In genomic region chr1:24566266-24566867, GRCh38 we compare ENCODE assay signal across 29 cellular contexts. TPM values are rescaled to one million over a fixed set of nuclear protein-coding genes. Genes with fewer than 3 reads are reported as not detected.
DNase-seq lines count a peak whose midpoint lies in the region; ATAC-seq, FAIRE-seq and TF ChIP-seq lines count a peak whose summit lies in the region.
"Had no signal": no experiment of that assay in that cellular context is flagged by ENCODE, and none has a peak within 500 bp of the region (broad histone marks: within the 10 kb centered on the region; RNA-seq: fewer than 3 reads in every experiment).

No MANE protein-coding gene starts in this region.

- CTCF ChIA-PET in T-cell (lab: Charles Lee): no interaction called here

- H3K9me3 Mint-ChIP-seq in astrocyte (ENCODE audit: unreplicated experiment): no peaks in the 10 kb centered on the region
- H3K9me3 Mint-ChIP-seq in CD14-positive monocyte: no peaks in the 10 kb centered on the region
- H3K9me3 Mint-ChIP-seq in T-cell: no peaks in the 10 kb centered on the region
- H3K9me3 Mint-ChIP-seq: activated naive CD8-positive, alpha-beta T cell treated with anti-CD3 and anti-CD28 coated beads for 36 hours; CD8-positive, alpha-beta T cell had no signal

- TF ChIP-seq CTCF in astrocyte (IDR thresholded peaks at IDR 0.05; ENCODE audit: insufficient read depth, low read depth, low read length) (no peak), hepatocyte (IDR thresholded peaks at IDR 0.05; ENCODE audit: poor library complexity) (no peak), spleen (IDR thresholded peaks at IDR 0.05 in 8 of 11, conservative IDR thresholded peaks at IDR 0.05 in 3 of 11) (no peak), CD14-positive monocyte (IDR thresholded peaks at IDR 0.05) (no peak)

- peak overlapping the region; percentile 8 for H2AFZ ChIP-seq in astrocyte (ENCODE audit: low read depth, low read length)
- H2AFZ ChIP-seq in hepatocyte: no peak overlapping the region

- no peak overlapping the region for H3K9ac ChIP-seq in astrocyte (ENCODE audit: low read length)

- no peaks in the 10 kb centered on the region for H3K9me2 ChIP-seq in hepatocyte (replicated peaks; ENCODE audit: insufficient read depth)

- H3K27me3 ChIP-seq in astrocyte (ENCODE audit: insufficient read depth, low read length) (no peaks in the 10 kb centered on the region), hepatocyte (no peaks in the 10 kb centered on the region), spleen (replicated peaks in 1 of 7) (peaks cover 0 to 4% (median 0%) of the 10 kb centered on the region in 7 donors)
- H3K27me3 ChIP-seq: ascending aorta, heart left ventricle, stomach, thyroid gland had no signal

- no peaks in the 10 kb centered on the region for H3K79me2 ChIP-seq in astrocyte (ENCODE audit: insufficient read depth, low read length)
- no peaks in the 10 kb centered on the region for H3K79me2 ChIP-seq in hepatocyte

- H3K4me1 ChIP-seq in astrocyte (ENCODE audit: insufficient read depth, low read length) (peaks cover 8% of the 10 kb centered on the region), hepatocyte (ENCODE audit: insufficient read depth) (peaks cover 23% of the 10 kb centered on the region), spleen (no peaks in the 10 kb centered on the region)
- H3K4me1 ChIP-seq: ascending aorta had no signal

- TF ChIP-seq POLR2A in spleen (IDR thresholded peaks at IDR 0.05): no peak

- H3K27ac Mint-ChIP-seq in astrocyte (ENCODE audit: unreplicated experiment): peak overlapping the region; percentile 49
- H3K27ac Mint-ChIP-seq in CD14-positive monocyte: no peak overlapping the region
- H3K27ac Mint-ChIP-seq in T-cell: no peak overlapping the region
- H3K27ac Mint-ChIP-seq: activated CD4-positive, alpha-beta T cell treated with anti-CD3 and anti-CD28 coated beads for 36 hours; activated naive CD8-positive, alpha-beta T cell treated with anti-CD3 and anti-CD28 coated beads for 36 hours; CD8-positive, alpha-beta T cell had no signal

- H3K9me3 ChIP-seq in astrocyte (ENCODE audit: insufficient read depth, low read depth, low read length) (no peaks in the 10 kb centered on the region), hepatocyte (ENCODE audit: low read depth) (no peaks in the 10 kb centered on the region), spleen (no peaks in the 10 kb centered on the region)
- H3K9me3 ChIP-seq: ascending aorta, heart left ventricle, stomach, thyroid gland had no signal

- ATAC-seq in T-cell (replicated peaks in 1 of 4) (no peak), left ventricle myocardium superior (no peak), GM19324 (IDR thresholded peaks at IDR 0.05; ENCODE audit: low FRiP score, unreplicated experiment) (no peak)
- ATAC-seq: activated CD4-positive, alpha-beta T cell treated with anti-CD3 and anti-CD28 coated beads for 36 hours; CD8-positive, alpha-beta T cell; heart left ventricle had no signal

- H3K4me3 Mint-ChIP-seq in astrocyte (ENCODE audit: unreplicated experiment) (no peak overlapping the region), CD14-positive monocyte (peak overlapping the region in 1 of 2 donors; percentile 34), T-cell (no peak overlapping the region)
- H3K4me3 Mint-ChIP-seq: activated CD4-positive, alpha-beta T cell treated with anti-CD3 and anti-CD28 coated beads for 36 hours; activated naive CD8-positive, alpha-beta T cell treated with anti-CD3 and anti-CD28 coated beads for 36 hours; CD8-positive, alpha-beta T cell had no signal

- H4K20me1 ChIP-seq in astrocyte (ENCODE audit: insufficient read depth, low read length) (no peaks in the 10 kb centered on the region), hepatocyte (ENCODE audit: insufficient read depth, poor library complexity, severe bottlenecking) (no peaks in the 10 kb centered on the region)

- H3K4me2 ChIP-seq in astrocyte (ENCODE audit: low read length): peak overlapping the region; percentile 35
- H3K4me2 ChIP-seq in hepatocyte: no peak overlapping the region

- WGBS in hepatocyte (ENCODE audit: low lambda C conversion rate, missing lambda C conversion rate): 85% methylated on average over 3 of the region's 3 CpGs
- 72 to 84% (median 79%) methylated on average over 3 of the region's 3 CpGs for WGBS in spleen, 5 donors

- intact Hi-C loops in spleen (cut with DNase I; ENCODE audit: low total_unique reads) (no loop called here), CD14-positive monocyte (cut with micrococcal nuclease) (no loop called here), left ventricle myocardium superior (cut with micrococcal nuclease) (no loop called here)

- H3K27ac ChIP-seq in astrocyte (ENCODE audit: low read depth, low read length): no peak overlapping the region
- H3K27ac ChIP-seq in hepatocyte: peak overlapping the region; percentile 89
- no peak overlapping the region for H3K27ac ChIP-seq in spleen
- H3K27ac ChIP-seq: ascending aorta, heart left ventricle had no signal

- no peak for FAIRE-seq in astrocyte (lab: Jason Lieb, UNC)

- H3K4me1 Mint-ChIP-seq in astrocyte (ENCODE audit: low read depth, unreplicated experiment): peaks cover 23% of the 10 kb centered on the region
- H3K4me1 Mint-ChIP-seq in CD14-positive monocyte: peaks cover 8% of the 10 kb centered on the region
- peaks cover 6 to 15% (median 8%) of the 10 kb centered on the region in 3 donors for H3K4me1 Mint-ChIP-seq in T-cell

- no peak overlapping the region for H3K4me3 ChIP-seq in astrocyte (ENCODE audit: insufficient read depth, low read depth, low read length)
- no peak overlapping the region for H3K4me3 ChIP-seq in hepatocyte
- H3K4me3 ChIP-seq in spleen: no peak overlapping the region
- H3K4me3 ChIP-seq: ascending aorta, heart left ventricle, stomach, thyroid gland had no signal

- POLR2A ChIA-PET in T-cell (lab: Charles Lee): no interaction called here

- H3K27me3 Mint-ChIP-seq in astrocyte (ENCODE audit: low read depth, unreplicated experiment) (no peaks in the 10 kb centered on the region), CD14-positive monocyte (ENCODE audit: low read depth in 3 of 3) (peaks cover 5 to 7% (median 6%) of the 10 kb centered on the region in 3 donors), T-cell (no peaks in the 10 kb centered on the region)
- H3K27me3 Mint-ChIP-seq: activated CD4-positive, alpha-beta T cell treated with anti-CD3 and anti-CD28 coated beads for 36 hours; activated naive CD8-positive, alpha-beta T cell treated with anti-CD3 and anti-CD28 coated beads for 36 hours had no signal

- H3K36me3 Mint-ChIP-seq in astrocyte (ENCODE audit: low read depth, unreplicated experiment): no peaks in the 10 kb centered on the region
- H3K36me3 Mint-ChIP-seq in CD14-positive monocyte: no peaks in the 10 kb centered on the region
- no peaks in the 10 kb centered on the region for H3K36me3 Mint-ChIP-seq in T-cell
- H3K36me3 Mint-ChIP-seq: activated naive CD8-positive, alpha-beta T cell treated with anti-CD3 and anti-CD28 coated beads for 36 hours; CD8-positive, alpha-beta T cell had no signal

- H3K36me3 ChIP-seq in astrocyte (ENCODE audit: insufficient read depth, low read length): no peaks in the 10 kb centered on the region
- no peaks in the 10 kb centered on the region for H3K36me3 ChIP-seq in hepatocyte (replicated peaks; ENCODE audit: insufficient read depth, low read depth)
- no peaks in the 10 kb centered on the region for H3K36me3 ChIP-seq in spleen
- H3K36me3 ChIP-seq: ascending aorta, heart left ventricle, stomach, thyroid gland had no signal

- peak; percentile 26 for DNase-seq in HK-2 (ENCODE audit: unreplicated experiment)
- DNase-seq in astrocyte (ENCODE audit: low read depth): peak; percentile 18
- DNase-seq in hepatocyte (ENCODE audit: low spot score): no peak
- peak; percentile 12 for DNase-seq in spleen
- no peak for DNase-seq in CD14-positive monocyte (ENCODE audit: low spot score)
- DNase-seq in T-cell: no peak
- no peak for DNase-seq in left ventricle myocardium superior
- DNase-seq: activated CD4-positive, alpha-beta T cell treated with anti-CD3 and anti-CD28 coated beads for 36 hours; activated effector memory CD4-positive, alpha-beta T cell treated with anti-CD3 and anti-CD28 coated beads, Interleukin-2, amount 50 U/mL, for 16 hours; activated naive CD8-positive, alpha-beta T cell treated with anti-CD3 and anti-CD28 coated beads for 36 hours; activated T-cell treated with anti-CD3 and anti-CD28 coated beads for 4 hours; AML-193; CD8-positive, alpha-beta T cell; cerebellar nuclear complex; GDM1; HCEC 1CT; heart left ventricle; Kasumi-1; MV-4-11; NCI-H1436 treated with DMSO at 0.1 percent for 48 hours; NCI-H2107; NCI-H446; stomach; T-helper 2 cell; thyroid gland had no signal

RNA-seq across cellular contexts. Expression of gene NCMAP, which starts 10.5 kb away (rescaled TPM):
- total RNA-seq in astrocyte: not detected in 2 replicates
- total RNA-seq in hepatocyte: 6.3 and 8.1 TPM in 2 replicates
- 2.7 and 3.5 TPM in 2 replicates for polyA plus RNA-seq in hepatocyte
- under 1 TPM in 3 of 7 donors, not detected in 4; 0.09 to 0.22 (median 0.20) TPM for total RNA-seq in spleen
- polyA plus RNA-seq in spleen: under 1 TPM in 2 of 3 donors, not detected in 1; 0.03 to 0.10 TPM
- not detected for polyA plus RNA-seq in CD14-positive monocyte
- under 1 TPM in 4 of 5 donors, not detected in 1; 0.13 to 0.23 (median 0.19) TPM for total RNA-seq in T-cell
- 0.27 TPM for total RNA-seq in left ventricle myocardium superior
- total RNA-seq: ascending aorta, mesenteric fat pad, pulmonary artery endothelial cell had no signal

Comparison
In these comparisons a context has a peak if more than half of its experiments do, and no peak if none do; other contexts are left out.
1. DNase-seq: peak in HK-2 (single experiment), astrocyte (single experiment) and spleen (single experiment); none in hepatocyte (single experiment), CD14-positive monocyte (single experiment), T-cell (0 of 34) and left ventricle myocardium superior (single experiment).